In the genomic region with DNA sequence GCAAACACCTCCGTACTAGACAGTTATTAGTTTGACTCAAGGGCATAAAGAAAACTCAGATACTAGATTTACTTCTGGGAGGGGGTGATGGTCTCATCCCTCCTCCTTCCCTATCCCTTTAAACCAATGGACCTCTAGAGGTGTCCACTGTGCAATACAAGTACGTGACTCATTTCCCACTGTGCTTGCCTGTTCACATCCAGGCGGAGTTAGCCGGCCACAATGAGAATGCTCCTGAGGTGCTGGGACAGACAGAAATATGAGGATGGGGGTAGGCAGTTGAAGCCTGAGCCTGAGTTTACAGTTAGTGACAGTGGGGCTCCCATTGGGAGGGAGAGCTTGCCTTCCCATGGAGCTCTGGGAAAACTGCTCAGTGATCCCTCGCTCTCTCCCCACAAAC, we compare ENCODE assay signal across 1 cellular context.
TF ChIP-seq lines count a peak whose summit lies in the region.

No MANE protein-coding gene starts in this region.

TF ChIP-seq in GM12878, 131 proteins besides CTCF, POLR2A, EP300 and RAD21:
- TF ChIP-seq ZZZ3 (IDR thresholded peaks at IDR 0.05; ENCODE audit: control insufficient read depth, insufficient read length, low read depth) (no peak), JUND (IDR thresholded peaks at IDR 0.05; ENCODE audit: low read depth, low read length) (no peak), KLF5 (IDR thresholded peaks at IDR 0.05; ENCODE audit: partially characterized antibody) (no peak), RB1 (IDR thresholded peaks at IDR 0.05; ENCODE audit: borderline replicate concordance) (no peak), ZNF207 (IDR thresholded peaks at IDR 0.05; ENCODE audit: borderline replicate concordance) (no peak), NFXL1 (IDR thresholded peaks at IDR 0.05; ENCODE audit: borderline replicate concordance) (no peak), SIX5 (IDR thresholded peaks at IDR 0.05; ENCODE audit: low read depth, low read length, severe bottlenecking) (no peak), HCFC1 (IDR thresholded peaks at IDR 0.05; ENCODE audit: low read length) (no peak), SIN3A (IDR thresholded peaks at IDR 0.05; ENCODE audit: low read depth, low read length) (no peak), SRF (IDR thresholded peaks at IDR 0.05; ENCODE audit: low read depth in 2 of 2, low read length in 2 of 2) (no peak), NBN (IDR thresholded peaks at IDR 0.05) (no peak)
TF ChIP-seq in GM12878: peak in this region for 0.
